ENCODE assay signal across 10 cellular contexts in the genomic region with DNA sequence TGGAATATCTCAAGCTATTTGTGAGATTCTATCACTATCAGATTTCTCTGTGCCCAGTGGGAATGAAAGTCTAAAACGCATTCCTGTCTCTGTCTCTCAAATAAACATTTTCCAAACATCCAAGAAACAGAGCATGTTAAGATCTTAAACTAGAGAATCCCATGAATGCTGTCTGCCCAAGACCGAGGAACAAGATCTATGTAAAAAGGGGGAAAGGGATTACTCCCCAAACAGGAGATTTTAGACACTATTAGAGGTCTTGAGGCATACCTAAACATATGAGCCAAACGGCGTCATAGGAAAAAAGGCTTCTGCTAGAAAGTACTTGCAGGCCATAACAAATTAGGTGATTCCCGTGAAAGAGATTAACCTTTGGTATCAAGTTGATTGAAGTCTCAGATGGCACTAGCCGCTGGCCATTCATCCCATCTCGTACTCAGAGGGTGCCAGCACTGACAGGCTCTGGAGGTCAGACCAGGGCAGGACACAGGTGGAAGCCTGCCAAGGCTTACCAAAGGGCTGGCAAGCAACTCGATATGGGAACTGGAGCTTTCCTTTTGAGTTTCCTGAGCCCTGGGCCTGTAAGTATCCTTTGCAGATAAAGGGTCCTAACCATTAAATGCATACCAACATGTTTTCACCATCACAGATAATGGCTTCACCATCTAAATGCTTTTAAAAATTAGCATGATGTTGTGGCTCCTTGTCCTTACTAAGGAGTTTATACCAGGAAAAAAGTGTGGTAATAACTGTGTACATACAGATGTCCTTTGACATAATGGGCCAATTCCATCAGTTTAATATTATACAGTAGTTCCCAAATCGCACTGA.
DNase-seq lines count a peak whose midpoint lies in the region; ATAC-seq and TF ChIP-seq lines count a peak whose summit lies in the region.
"Had no signal": no experiment of that assay in that cellular context is flagged by ENCODE, and none has a peak within 500 bp of the region (broad histone marks: within the 10 kb centered on the region; RNA-seq: fewer than 3 reads in every experiment).

No MANE protein-coding gene starts in this region.

- ATAC-seq in right lobe of liver: peak; percentile 75 to 90 (median 84)
- ATAC-seq in GM21381 (IDR thresholded peaks at IDR 0.05; ENCODE audit: unreplicated experiment): no peak
- no peak for ATAC-seq in GM19351 (IDR thresholded peaks at IDR 0.05; ENCODE audit: unreplicated experiment)
- ATAC-seq: activated CD8-positive, alpha-beta T cell treated with anti-CD3 and anti-CD28 coated beads, Interleukin-2, amount 10 ng/mL, durations not matched to agents 7 days and 5 days had no signal

- no peaks in the 10 kb centered on the region for H3K27me3 ChIP-seq in dorsolateral prefrontal cortex
- H3K27me3 ChIP-seq in right lobe of liver: no peaks in the 10 kb centered on the region
- H3K27me3 ChIP-seq in testis: no peaks in the 10 kb centered on the region

- H3K9me3 ChIP-seq in right lobe of liver (no peaks in the 10 kb centered on the region), testis (no peaks in the 10 kb centered on the region)

- DNase-seq in NCI-H2029 (lab: John Stamatoyannopoulos, UW): peak; percentile 45
- peak; percentile 47 to 82 (median 71) for DNase-seq in dorsolateral prefrontal cortex
- DNase-seq in right lobe of liver: peak; percentile 89 to 96 (median 93)
- DNase-seq in testis: peak; percentile 88
- no peak for DNase-seq in NCI-H69 (lab: John Stamatoyannopoulos, UW)
- no peak for DNase-seq in OCI-M2 (lab: John Stamatoyannopoulos, UW; ENCODE audit: unreplicated experiment)
- DNase-seq: activated CD8-positive, alpha-beta T cell treated with anti-CD3 and anti-CD28 coated beads, Interleukin-2, amount 10 ng/mL, durations not matched to agents 7 days and 5 days; NCI-H2171 had no signal

- 13% methylated on average over 9 of the region's 9 CpGs for WGBS in right lobe of liver (ENCODE audit: insufficient coverage, low coverage, low lambda C conversion rate, missing lambda C conversion rate)
- 65% methylated on average over 9 of the region's 9 CpGs for WGBS in testis, 2 donors

- H3K36me3 ChIP-seq in right lobe of liver (no peaks in the 10 kb centered on the region), testis (ENCODE audit: low read depth, missing control alignments) (no peaks in the 10 kb centered on the region)

- H3K4me1 ChIP-seq in right lobe of liver: peaks cover 0 to 50% (median 17%) of the 10 kb centered on the region in 4 donors
- peaks cover 7% of the 10 kb centered on the region for H3K4me1 ChIP-seq in testis

- H3K27ac ChIP-seq in dorsolateral prefrontal cortex (peak overlapping the region in 7 of 59 donors; percentile 5 to 36 (median 21)), right lobe of liver (peak overlapping the region; percentile 66 to 91 (median 79)), testis (no peak overlapping the region)

- TF ChIP-seq POLR2A in right lobe of liver (IDR thresholded peaks at IDR 0.05) (no peak), testis (IDR thresholded peaks at IDR 0.05) (no peak)

- TF ChIP-seq CTCF in dorsolateral prefrontal cortex (IDR thresholded peaks at IDR 0.05 in 54 of 56, conservative IDR thresholded peaks at IDR 0.05 in 2 of 56; ENCODE audit: low read depth in 1 of 56, partially characterized antibody in 56 of 56) (peak in 1 of 56 donors; percentile 22), right lobe of liver (IDR thresholded peaks at IDR 0.05) (no peak), testis (IDR thresholded peaks at IDR 0.05) (no peak)

- intact Hi-C loops in dorsolateral prefrontal cortex (cut with DNase I): no loop called here
- intact Hi-C loops in right lobe of liver (cut with DNase I): no loop called here
- intact Hi-C loops in testis (cut with DNase I; ENCODE audit: low total_unique reads): no loop called here

- H3K4me3 ChIP-seq in dorsolateral prefrontal cortex (no peak overlapping the region), right lobe of liver (no peak overlapping the region), testis (no peak overlapping the region)

Comparison
In these comparisons a context has a peak if more than half of its experiments do, and no peak if none do; other contexts are left out.
1. DNase-seq: peak in NCI-H2029 (single experiment), dorsolateral prefrontal cortex (10 of 10), right lobe of liver (3 of 3) and testis (single experiment); none in NCI-H69 (single experiment) and OCI-M2 (single experiment).
2. H3K27ac ChIP-seq: peak in right lobe of liver (3 of 3); none in testis (0 of 2).
3. ATAC-seq: peak in right lobe of liver (4 of 4); none in GM21381 (single experiment) and GM19351 (single experiment).